8 cellular contexts compared by ENCODE assay signal in genomic region chr7:151057989-151058765, GRCh38. TPM values are rescaled to one million over a fixed set of nuclear protein-coding genes. Genes with fewer than 3 reads are reported as not detected.
DNase-seq lines count a peak whose midpoint lies in the region; ATAC-seq and TF ChIP-seq lines count a peak whose summit lies in the region.

No MANE protein-coding gene starts in this region.

- peak overlapping the region; percentile 76 for H2AFZ ChIP-seq in SK-N-SH (ENCODE audit: low read depth)

- DNase-seq in GM10248 (ENCODE audit: extremely low spot score) (peak; percentile 99), NCI-H1092 (lab: John Stamatoyannopoulos, UW) (peak; percentile 100), SK-N-SH (peak; percentile 99), glomerular endothelial cell (ENCODE audit: extremely low read depth, low read depth, low spot score) (peak; percentile 96), occipital lobe (lab: John Stamatoyannopoulos, UW) (peak; percentile 100)
- DNase-seq in activated naive CD4-positive, alpha-beta T cell treated with anti-CD3 and anti-CD28 coated beads, Interleukin-2, amount 50 U/mL, for 72 hours (ENCODE audit: low spot score in 2 of 2): peak; percentile 93

- H3K36me3 Mint-ChIP-seq in activated naive CD4-positive, alpha-beta T cell treated with anti-CD3 and anti-CD28 coated beads, Interleukin-2, amount 50 U/mL, for 72 hours: no peaks in the 10 kb centered on the region

- WGBS in SK-N-SH (ENCODE audit: low lambda C conversion rate): 3% methylated on average over 41 of the region's 46 CpGs

- H3K4me1 ChIP-seq in SK-N-SH (ENCODE audit: control insufficient read depth in 1 of 2, insufficient read depth in 2 of 2, low read depth in 1 of 2, low read length in 1 of 2): peaks cover 28 to 52% of the 10 kb centered on the region in 2 experiments

- peak; percentile 91 for ATAC-seq in HG02610 (IDR thresholded peaks at IDR 0.05; ENCODE audit: unreplicated experiment)
- peak; percentile 92 to 95 for ATAC-seq in activated naive CD4-positive, alpha-beta T cell treated with anti-CD3 and anti-CD28 coated beads, Interleukin-2, amount 50 U/mL, for 72 hours

- peaks cover 14 to 39% of the 10 kb centered on the region in 2 experiments for H3K36me3 ChIP-seq in SK-N-SH (replicated peaks in 1 of 2; ENCODE audit: control insufficient read depth in 1 of 2, insufficient read depth in 2 of 2, low read length in 1 of 2)

- POLR2A ChIA-PET in GM10248 (lab: Yijun Ruan, JAX): interaction anchor here (1.4 kb wide), 1 partner anchor 22 kb away, joined by 3 read pairs; the partner anchor contains the start of gene FASTK
- POLR2A ChIA-PET in SK-N-SH (lab: Yijun Ruan, JAX): interaction anchor here (0.8 to 2.3 kb wide), 6 partner anchors 11 to 27 kb away, joined by 3 to 11 read pairs (median 3); partner anchors contain the start of genes AGAP3, ASIC3, FASTK and TMUB1

- CTCF ChIA-PET in GM10248 (lab: Yijun Ruan, JAX) (interaction anchor here (0.9 to 1.0 kb wide), 2 partner anchors 20 to 52 kb away, joined by 3 to 4 read pairs; no protein-coding TSS in a partner anchor), SK-N-SH (lab: Yijun Ruan, JAX) (interaction anchor here (0.6 to 12.2 kb wide), 17 partner anchors 9 to 160 kb away, joined by 3 to 126 read pairs (median 4); partner anchors contain the start of genes ABCB8, ASIC3, FASTK and TMUB1)

- peaks cover 3% of the 10 kb centered on the region for H3F3A ChIP-seq in SK-N-SH (replicated peaks; ENCODE audit: insufficient read depth)

- H4K20me1 ChIP-seq in SK-N-SH (ENCODE audit: insufficient read depth): peaks cover 25% of the 10 kb centered on the region

- peak overlapping the region; percentile 86 to 90 for H3K27ac Mint-ChIP-seq in activated naive CD4-positive, alpha-beta T cell treated with anti-CD3 and anti-CD28 coated beads, Interleukin-2, amount 50 U/mL, for 72 hours

- H3K4me2 ChIP-seq in SK-N-SH: peak overlapping the region; percentile 85

- H3K79me2 ChIP-seq in SK-N-SH (ENCODE audit: insufficient read depth): peaks cover 55% of the 10 kb centered on the region

- no peaks in the 10 kb centered on the region for H3K9me3 Mint-ChIP-seq in activated naive CD4-positive, alpha-beta T cell treated with anti-CD3 and anti-CD28 coated beads, Interleukin-2, amount 50 U/mL, for 72 hours

- H3K27me3 ChIP-seq in SK-N-SH (ENCODE audit: insufficient read depth): no peaks in the 10 kb centered on the region

- H3K9ac ChIP-seq in SK-N-SH: peak overlapping the region; percentile 84

- TF ChIP-seq CTCF in GM10248 (IDR thresholded peaks at IDR 0.05; ENCODE audit: control extremely low read depth, extremely low read depth, low read depth, missing control alignments): no peak
- TF ChIP-seq CTCF in SK-N-SH (IDR thresholded peaks at IDR 0.05): no peak

- H3K9me3 ChIP-seq in SK-N-SH: no peaks in the 10 kb centered on the region

- H3K4me3 ChIP-seq in SK-N-SH (ENCODE audit: low read depth in 2 of 2, low read length in 1 of 2): peak overlapping the region; percentile 66 to 99

- no peak for TF ChIP-seq EP300 in SK-N-SH (IDR thresholded peaks at IDR 0.05; ENCODE audit: borderline replicate concordance in 1 of 2, low read depth in 1 of 2, low read length in 1 of 2)

- H3K9me2 ChIP-seq in SK-N-SH: no peaks in the 10 kb centered on the region

- no peak for TF ChIP-seq RAD21 in SK-N-SH (IDR thresholded peaks at IDR 0.05; ENCODE audit: low read length)

- H3K27ac ChIP-seq in SK-N-SH (ENCODE audit: low read depth in 2 of 2, low read length in 1 of 2) (peak overlapping the region; percentile 95 to 99), temporal lobe (ENCODE audit: low read depth, low read length) (peak overlapping the region; percentile 100)

TF ChIP-seq in SK-N-SH, 30 proteins besides CTCF, POLR2A, EP300 and RAD21 (continues in another document):
- no peak for TF ChIP-seq SMC3 (IDR thresholded peaks at IDR 0.05; ENCODE audit: low read depth, low read length)
- TF ChIP-seq SIN3A (IDR thresholded peaks at IDR 0.05; ENCODE audit: borderline replicate concordance, low read depth, low read length): peak; percentile 79; the same call in 1 of the 2 replicates
- TF ChIP-seq RXRA (IDR thresholded peaks at IDR 0.05; ENCODE audit: borderline replicate concordance, low read depth): no peak; the same call in 1 of the 2 replicates
- peak; percentile 63; the same call in 1 of the 2 replicates for TF ChIP-seq MXI1 (IDR thresholded peaks at IDR 0.05; ENCODE audit: low read depth, low read length)
- TF ChIP-seq MAX (IDR thresholded peaks at IDR 0.05; ENCODE audit: low read depth): peak; percentile 75
- TF ChIP-seq NRF1 (IDR thresholded peaks at IDR 0.05; ENCODE audit: low read depth, low read length): peak; percentile 64; the same call in 1 of the 2 replicates
- TF ChIP-seq FOSL2 (IDR thresholded peaks at IDR 0.05; ENCODE audit: borderline replicate concordance, low read depth): no peak
- TF ChIP-seq FOXM1 (IDR thresholded peaks at IDR 0.05; ENCODE audit: low read depth): no peak
- TF ChIP-seq RFX5 (IDR thresholded peaks at IDR 0.05; ENCODE audit: low read length): no peak
- peak; percentile 41; the same call in 1 of the 2 replicates for TF ChIP-seq FOXJ3 (CRISPR knock-in tag; IDR thresholded peaks at IDR 0.05)
- TF ChIP-seq IRF3 (IDR thresholded peaks at IDR 0.05; ENCODE audit: low read depth, low read length): no peak
- 0 out of 2 replicates have a peak, but pooled peaks have one; percentile 7 for TF ChIP-seq TCF12 (IDR thresholded peaks at IDR 0.05)
- peak; percentile 96 for TF ChIP-seq ELF1 (IDR thresholded peaks at IDR 0.05)
- 0 out of 2 replicates have a peak, but pooled peaks have one; percentile 31 for TF ChIP-seq TAF1 (IDR thresholded peaks at IDR 0.05; ENCODE audit: borderline replicate concordance, low read depth, low read length)
- no peak for TF ChIP-seq MEF2A (IDR thresholded peaks at IDR 0.05; ENCODE audit: borderline replicate concordance, low read depth)
- no peak for TF ChIP-seq TEAD4 (IDR thresholded peaks at IDR 0.05; ENCODE audit: borderline replicate concordance, insufficient read depth)

RNA-seq across cellular contexts. Expression of gene CDK5, which starts 0.5 kb away (rescaled TPM):
- 123 and 125 TPM in 2 replicates for polyA plus RNA-seq in SK-N-SH (2012; rRNA removed)
- polyA plus RNA-seq in SK-N-SH (2012; cell fraction: cytosol; rRNA removed): 97.6 and 104 TPM in 2 replicates
- polyA plus RNA-seq in SK-N-SH (2012; cell fraction: nucleus; rRNA removed): 77.3 and 91.3 TPM in 2 replicates
- 10 to 100 TPM; 13.0 to 19.4 TPM for total RNA-seq in activated naive CD4-positive, alpha-beta T cell treated with anti-CD3 and anti-CD28 coated beads, Interleukin-2, amount 50 U/mL, for 72 hours
- 19.1 and 21.1 TPM in 2 replicates for total RNA-seq in glomerular endothelial cell
- total RNA-seq in occipital lobe: 37.3 TPM
- total RNA-seq in temporal lobe: 30.0 TPM

RNA-seq across cellular contexts. Expression of gene SLC4A2, which starts 1.2 kb away (rescaled TPM):
- polyA plus RNA-seq in SK-N-SH (2012; rRNA removed): 123 and 167 TPM in 2 replicates
- polyA plus RNA-seq in SK-N-SH (2012; cell fraction: cytosol; rRNA removed): 60.6 and 67.2 TPM in 2 replicates
- 478 and 1,049 TPM in 2 replicates for polyA plus RNA-seq in SK-N-SH (2012; cell fraction: nucleus; rRNA removed)
- total RNA-seq in activated naive CD4-positive, alpha-beta T cell treated with anti-CD3 and anti-CD28 coated beads, Interleukin-2, amount 50 U/mL, for 72 hours: 10 to 100 TPM; 48.9 to 99.6 TPM
- total RNA-seq in glomerular endothelial cell (114 and 175 TPM in 2 replicates), occipital lobe (13.7 TPM), temporal lobe (8.6 TPM)

RNA-seq across cellular contexts. Expression of gene ASIC3, which starts 9.8 kb away (rescaled TPM):
- 4.0 and 4.5 TPM in 2 replicates for polyA plus RNA-seq in SK-N-SH (2012; rRNA removed)
- polyA plus RNA-seq in SK-N-SH (2012; cell fraction: cytosol; rRNA removed): 0.72 and 0.77 TPM in 2 replicates
- 39.2 and 57.2 TPM in 2 replicates for polyA plus RNA-seq in SK-N-SH (2012; cell fraction: nucleus; rRNA removed)
- total RNA-seq in activated naive CD4-positive, alpha-beta T cell treated with anti-CD3 and anti-CD28 coated beads, Interleukin-2, amount 50 U/mL, for 72 hours: 10 to 100 TPM in 1 of 2 donors, 1 to 10 TPM in 1; 7.6 to 19.7 TPM
- total RNA-seq in glomerular endothelial cell: 0.15 and 1.6 TPM in 2 replicates
- total RNA-seq in occipital lobe: 0.62 TPM
- total RNA-seq in temporal lobe: 1.2 TPM

RNA-seq across cellular contexts. Expression of gene FASTK, which starts 22.4 kb away (rescaled TPM):
- polyA plus RNA-seq in SK-N-SH (2012; rRNA removed): 125 and 148 TPM in 2 replicates
- 34.4 and 60.5 TPM in 2 replicates for polyA plus RNA-seq in SK-N-SH (2012; cell fraction: cytosol; rRNA removed)
- 699 and 1,159 TPM in 2 replicates for polyA plus RNA-seq in SK-N-SH (2012; cell fraction: nucleus; rRNA removed)
- 10 to 100 TPM; 27.0 to 62.0 TPM for total RNA-seq in activated naive CD4-positive, alpha-beta T cell treated with anti-CD3 and anti-CD28 coated beads, Interleukin-2, amount 50 U/mL, for 72 hours
- 67.0 and 81.7 TPM in 2 replicates for total RNA-seq in glomerular endothelial cell
- total RNA-seq in occipital lobe: 30.7 TPM
- 24.6 TPM for total RNA-seq in temporal lobe

RNA-seq across cellular contexts. Expression of gene TMUB1, which starts 25.1 kb away (rescaled TPM):
- polyA plus RNA-seq in SK-N-SH (2012; rRNA removed): 37.8 and 60.6 TPM in 2 replicates
- polyA plus RNA-seq in SK-N-SH (2012; cell fraction: cytosol; rRNA removed): 21.7 and 37.0 TPM in 2 replicates
- polyA plus RNA-seq in SK-N-SH (2012; cell fraction: nucleus; rRNA removed): 58.0 and 66.2 TPM in 2 replicates
- total RNA-seq in activated naive CD4-positive, alpha-beta T cell treated with anti-CD3 and anti-CD28 coated beads, Interleukin-2, amount 50 U/mL, for 72 hours: 10 to 100 TPM; 25.8 to 60.5 TPM
- total RNA-seq in glomerular endothelial cell (40.1 and 50.9 TPM in 2 replicates), occipital lobe (9.7 TPM), temporal lobe (5.9 TPM)

Comparison
In these comparisons a context has a peak if more than half of its experiments do, and no peak if none do; other contexts are left out.
1. Peak in every context shown above with its lines: DNase-seq, ATAC-seq, H3K4me3 ChIP-seq and H3K27ac ChIP-seq.